In the genomic region with DNA sequence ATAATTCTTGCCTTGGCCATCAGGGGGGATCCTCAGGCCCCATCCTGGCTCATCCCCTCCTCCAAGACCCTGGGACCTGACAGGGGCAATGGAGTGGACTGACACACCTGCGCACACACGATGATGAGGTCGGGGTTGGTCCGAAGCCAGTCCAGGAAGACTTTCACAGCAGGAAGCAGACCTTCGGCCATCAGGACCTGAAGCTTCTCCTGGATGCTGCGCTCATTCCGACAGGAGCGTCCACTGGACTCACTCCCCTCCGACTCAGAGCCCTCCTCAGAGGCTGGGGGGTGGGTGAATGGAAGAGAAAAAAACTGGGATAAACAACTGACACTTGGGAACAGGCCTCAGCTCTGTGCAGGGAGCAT, we compare ENCODE assay signal across 26 cellular contexts. TPM values are rescaled to one million over a fixed set of nuclear protein-coding genes. Genes with fewer than 3 reads are reported as not detected.
DNase-seq lines count a peak whose midpoint lies in the region; ATAC-seq, FAIRE-seq and TF ChIP-seq lines count a peak whose summit lies in the region.
"Had no signal": no experiment of that assay in that cellular context is flagged by ENCODE, and none has a peak within 500 bp of the region (broad histone marks: within the 10 kb centered on the region; RNA-seq: fewer than 3 reads in every experiment).

No MANE protein-coding gene starts in this region.

- H3K27me3 ChIP-seq in astrocyte (ENCODE audit: insufficient read depth, low read length), result no peaks in the 10 kb centered on the region
- no peaks in the 10 kb centered on the region for H3K27me3 ChIP-seq in layer of hippocampus (ENCODE audit: control insufficient read depth, insufficient read depth, low read length)
- H3K27me3 ChIP-seq in upper lobe of right lung, result no peaks in the 10 kb centered on the region
- H3K27me3 ChIP-seq: body of pancreas, sigmoid colon, testis had no signal

- intact Hi-C loops in Right ventricle myocardium superior (cut with DNase I), result no loop called here
- intact Hi-C loops in left ventricle myocardium superior (cut with micrococcal nuclease), result no loop called here
- intact Hi-C loops in upper lobe of right lung (cut with DNase I), result no loop called here

- POLR2A ChIA-PET in activated CD8-positive, alpha-beta T cell treated with anti-CD3 and anti-CD28 coated beads, Interleukin-2, amount 10 ng/mL, durations not matched to agents 7 days and 5 days (lab: Charles Lee), result no interaction called here

- H3K4me2 ChIP-seq in astrocyte (ENCODE audit: low read length), result peak overlapping the region; percentile 61

- H3K4me1 Mint-ChIP-seq in astrocyte (ENCODE audit: low read depth, unreplicated experiment), result peaks cover 5% of the 10 kb centered on the region
- peaks cover 1% of the 10 kb centered on the region for H3K4me1 Mint-ChIP-seq in activated CD8-positive, alpha-beta T cell treated with anti-CD3 and anti-CD28 coated beads, Interleukin-2, amount 10 ng/mL, durations not matched to agents 7 days and 5 days (ENCODE audit: low read depth)
- H3K4me1 Mint-ChIP-seq: activated CD8-positive, alpha-beta memory T cell treated with anti-CD3 and anti-CD28 coated beads, Interleukin-2, amount 10 ng/mL, durations not matched to agents 7 days and 5 days; IgD-negative memory B cell had no signal

- no peaks in the 10 kb centered on the region for H3K27me3 Mint-ChIP-seq in astrocyte (ENCODE audit: low read depth, unreplicated experiment)
- no peaks in the 10 kb centered on the region for H3K27me3 Mint-ChIP-seq in activated CD8-positive, alpha-beta T cell treated with anti-CD3 and anti-CD28 coated beads, Interleukin-2, amount 10 ng/mL, durations not matched to agents 7 days and 5 days (ENCODE audit: low read depth)
- H3K27me3 Mint-ChIP-seq: activated CD8-positive, alpha-beta memory T cell treated with anti-CD3 and anti-CD28 coated beads, Interleukin-2, amount 10 ng/mL, durations not matched to agents 7 days and 5 days; IgD-negative memory B cell; naive thymus-derived CD8-positive, alpha-beta T cell had no signal

- H3K4me1 ChIP-seq in astrocyte (ENCODE audit: insufficient read depth, low read length), result peaks cover 15% of the 10 kb centered on the region
- no peaks in the 10 kb centered on the region for H3K4me1 ChIP-seq in upper lobe of right lung
- H3K4me1 ChIP-seq: body of pancreas, psoas muscle had no signal

- DNase-seq in Right ventricle myocardium superior (peak; percentile 14), left ventricle myocardium superior (no peak), astrocyte (ENCODE audit: low read depth) (no peak), upper lobe of right lung (no peak), foreskin melanocyte (no peak)
- no peak for DNase-seq in activated CD8-positive, alpha-beta T cell treated with anti-CD3 and anti-CD28 coated beads, Interleukin-2, amount 10 ng/mL, durations not matched to agents 7 days and 5 days
- DNase-seq: activated CD8-positive, alpha-beta memory T cell treated with anti-CD3 and anti-CD28 coated beads, Interleukin-2, amount 10 ng/mL, durations not matched to agents 7 days and 5 days; activated naive CD4-positive, alpha-beta T cell; activated T-cell treated with anti-CD3 and anti-CD28 coated beads, Interleukin-2, amount 50 U/mL, for 72 hours; body of pancreas; effector CD4-positive, alpha-beta T cell; NCI-H1048; NCI-H187; NCI-H510A; nucleus accumbens; sigmoid colon; stimulated activated CD4-positive, alpha-beta T cell treated with anti-CD3 and anti-CD28 coated beads, Interleukin-4, amount 100 ng/mL, for 4 hours; T-helper 2 cell; testis had no signal

- H3K36me3 ChIP-seq in astrocyte (ENCODE audit: insufficient read depth, low read length) (peaks cover 61% of the 10 kb centered on the region), upper lobe of right lung (peaks cover 94% of the 10 kb centered on the region)

- H2AFZ ChIP-seq in astrocyte (ENCODE audit: low read depth, low read length), result no peak overlapping the region

- peaks cover 18% of the 10 kb centered on the region for H3K79me2 ChIP-seq in astrocyte (ENCODE audit: insufficient read depth, low read length)

- peaks cover 86% of the 10 kb centered on the region for H4K20me1 ChIP-seq in astrocyte (ENCODE audit: insufficient read depth, low read length)

- H3K9me3 Mint-ChIP-seq in astrocyte (ENCODE audit: unreplicated experiment), result no peaks in the 10 kb centered on the region
- H3K9me3 Mint-ChIP-seq in activated CD8-positive, alpha-beta T cell treated with anti-CD3 and anti-CD28 coated beads, Interleukin-2, amount 10 ng/mL, durations not matched to agents 7 days and 5 days (ENCODE audit: insufficient read depth), result no peaks in the 10 kb centered on the region
- H3K9me3 Mint-ChIP-seq: activated T-cell treated with anti-CD3 and anti-CD28 coated beads, Interleukin-2, amount 50 U/mL, for 72 hours; naive thymus-derived CD8-positive, alpha-beta T cell had no signal

- ATAC-seq in Right ventricle myocardium superior (ENCODE audit: poor library complexity) (no peak), left ventricle myocardium superior (no peak), upper lobe of right lung (peak; percentile 6), HG03439 (IDR thresholded peaks at IDR 0.05; ENCODE audit: unreplicated experiment) (no peak)
- ATAC-seq in activated CD8-positive, alpha-beta T cell treated with anti-CD3 and anti-CD28 coated beads, Interleukin-2, amount 10 ng/mL, durations not matched to agents 7 days and 5 days, result no peak
- ATAC-seq: activated CD8-positive, alpha-beta memory T cell treated with anti-CD3 and anti-CD28 coated beads, Interleukin-2, amount 10 ng/mL, durations not matched to agents 7 days and 5 days; body of pancreas; naive thymus-derived CD8-positive, alpha-beta T cell had no signal

- peaks cover 48% of the 10 kb centered on the region for H3K36me3 Mint-ChIP-seq in astrocyte (ENCODE audit: low read depth, unreplicated experiment)
- peaks cover 77% of the 10 kb centered on the region for H3K36me3 Mint-ChIP-seq in activated CD8-positive, alpha-beta T cell treated with anti-CD3 and anti-CD28 coated beads, Interleukin-2, amount 10 ng/mL, durations not matched to agents 7 days and 5 days (ENCODE audit: low read depth)

- H3K27ac ChIP-seq in astrocyte (ENCODE audit: low read depth, low read length) (peak overlapping the region; percentile 61), layer of hippocampus (ENCODE audit: low read depth, low read length) (peak overlapping the region; percentile 24), upper lobe of right lung (no peak overlapping the region)
- H3K27ac ChIP-seq: body of pancreas, psoas muscle, testis had no signal

- H3K4me3 ChIP-seq in astrocyte (ENCODE audit: insufficient read depth, low read depth, low read length), result no peak overlapping the region
- H3K4me3 ChIP-seq in upper lobe of right lung, result no peak overlapping the region
- H3K4me3 ChIP-seq: body of pancreas, psoas muscle, sigmoid colon, testis had no signal

- no peak overlapping the region for H3K27ac Mint-ChIP-seq in astrocyte (ENCODE audit: unreplicated experiment)
- no peak overlapping the region for H3K27ac Mint-ChIP-seq in activated CD8-positive, alpha-beta T cell treated with anti-CD3 and anti-CD28 coated beads, Interleukin-2, amount 10 ng/mL, durations not matched to agents 7 days and 5 days
- H3K27ac Mint-ChIP-seq: activated CD8-positive, alpha-beta memory T cell treated with anti-CD3 and anti-CD28 coated beads, Interleukin-2, amount 10 ng/mL, durations not matched to agents 7 days and 5 days had no signal

- H3K9me3 ChIP-seq in astrocyte (ENCODE audit: insufficient read depth, low read depth, low read length) (no peaks in the 10 kb centered on the region), upper lobe of right lung (no peaks in the 10 kb centered on the region)
- H3K9me3 ChIP-seq: body of pancreas, psoas muscle, sigmoid colon, testis had no signal

- no peak overlapping the region for H3K4me3 Mint-ChIP-seq in astrocyte (ENCODE audit: unreplicated experiment)
- no peak overlapping the region for H3K4me3 Mint-ChIP-seq in activated CD8-positive, alpha-beta T cell treated with anti-CD3 and anti-CD28 coated beads, Interleukin-2, amount 10 ng/mL, durations not matched to agents 7 days and 5 days
- H3K4me3 Mint-ChIP-seq: activated CD8-positive, alpha-beta memory T cell treated with anti-CD3 and anti-CD28 coated beads, Interleukin-2, amount 10 ng/mL, durations not matched to agents 7 days and 5 days; activated T-cell treated with anti-CD3 and anti-CD28 coated beads, Interleukin-2, amount 50 U/mL, for 72 hours; IgD-negative memory B cell; naive thymus-derived CD8-positive, alpha-beta T cell had no signal

- TF ChIP-seq CTCF in astrocyte (IDR thresholded peaks at IDR 0.05; ENCODE audit: insufficient read depth, low read depth, low read length) (no peak), upper lobe of right lung (IDR thresholded peaks at IDR 0.05) (no peak)

- no peak for FAIRE-seq in astrocyte (lab: Jason Lieb, UNC)
- FAIRE-seq: A204.1, islet of Langerhans had no signal

- H3K9ac ChIP-seq in astrocyte (ENCODE audit: low read length), result peak overlapping the region; percentile 28

- CTCF ChIA-PET in activated CD8-positive, alpha-beta T cell treated with anti-CD3 and anti-CD28 coated beads, Interleukin-2, amount 10 ng/mL, durations not matched to agents 7 days and 5 days (lab: Charles Lee), result interaction anchor here (1.4 kb wide), 1 partner anchor 55 kb away, joined by 3 read pairs; no protein-coding TSS in a partner anchor

RNA-seq across cellular contexts. Expression of a gene that starts 15.4 kb away (rescaled TPM):
- total RNA-seq in Right ventricle myocardium superior, result 0.51 TPM
- total RNA-seq in left ventricle myocardium superior, result 0.32 TPM
- total RNA-seq in astrocyte, result 6.4 and 7.2 TPM in 2 replicates
- total RNA-seq in upper lobe of right lung, result 1.9 TPM
- total RNA-seq in activated CD8-positive, alpha-beta T cell treated with anti-CD3 and anti-CD28 coated beads, Interleukin-2, amount 10 ng/mL, durations not matched to agents 7 days and 5 days, result 1 to 10 TPM; 8.6 to 9.9 TPM

RNA-seq across cellular contexts. Expression of a gene that starts 19.4 kb away (rescaled TPM):
- total RNA-seq in Right ventricle myocardium superior, result 82.4 TPM
- total RNA-seq in left ventricle myocardium superior, result 84.5 TPM
- total RNA-seq in astrocyte, result 75.6 and 81.4 TPM in 2 replicates
- total RNA-seq in upper lobe of right lung, result 64.8 TPM
- 10 to 100 TPM; 75.2 to 78.2 TPM for total RNA-seq in activated CD8-positive, alpha-beta T cell treated with anti-CD3 and anti-CD28 coated beads, Interleukin-2, amount 10 ng/mL, durations not matched to agents 7 days and 5 days

RNA-seq across cellular contexts. Expression of a gene that starts 20.9 kb away (rescaled TPM):
- total RNA-seq in Right ventricle myocardium superior, result 1.3 TPM
- 1.5 TPM for total RNA-seq in left ventricle myocardium superior
- total RNA-seq in astrocyte, result 3.0 and 3.2 TPM in 2 replicates
- total RNA-seq in upper lobe of right lung, result 3.3 TPM
- 10 to 100 TPM in 1 of 2 experiments, 1 to 10 TPM in 1; 9.1 to 11.0 TPM for total RNA-seq in activated CD8-positive, alpha-beta T cell treated with anti-CD3 and anti-CD28 coated beads, Interleukin-2, amount 10 ng/mL, durations not matched to agents 7 days and 5 days

RNA-seq across cellular contexts. Expression of a gene that starts 21.3 kb away (rescaled TPM):
- total RNA-seq in Right ventricle myocardium superior (0.83 TPM), left ventricle myocardium superior (1.1 TPM), astrocyte (0.66 TPM in 1 of 2 replicates, not detected in the other), upper lobe of right lung (2.4 TPM)
- total RNA-seq in activated CD8-positive, alpha-beta T cell treated with anti-CD3 and anti-CD28 coated beads, Interleukin-2, amount 10 ng/mL, durations not matched to agents 7 days and 5 days, result 1 to 10 TPM; 2.8 TPM

RNA-seq across cellular contexts. Expression of a gene that starts 32.2 kb away (rescaled TPM):
- total RNA-seq in Right ventricle myocardium superior (14.1 TPM), left ventricle myocardium superior (16.0 TPM), astrocyte (43.6 and 52.5 TPM in 2 replicates), upper lobe of right lung (61.1 TPM)
- 10 to 100 TPM; 27.7 to 29.8 TPM for total RNA-seq in activated CD8-positive, alpha-beta T cell treated with anti-CD3 and anti-CD28 coated beads, Interleukin-2, amount 10 ng/mL, durations not matched to agents 7 days and 5 days
